34 cellular contexts compared by ENCODE assay signal in the genomic region with DNA sequence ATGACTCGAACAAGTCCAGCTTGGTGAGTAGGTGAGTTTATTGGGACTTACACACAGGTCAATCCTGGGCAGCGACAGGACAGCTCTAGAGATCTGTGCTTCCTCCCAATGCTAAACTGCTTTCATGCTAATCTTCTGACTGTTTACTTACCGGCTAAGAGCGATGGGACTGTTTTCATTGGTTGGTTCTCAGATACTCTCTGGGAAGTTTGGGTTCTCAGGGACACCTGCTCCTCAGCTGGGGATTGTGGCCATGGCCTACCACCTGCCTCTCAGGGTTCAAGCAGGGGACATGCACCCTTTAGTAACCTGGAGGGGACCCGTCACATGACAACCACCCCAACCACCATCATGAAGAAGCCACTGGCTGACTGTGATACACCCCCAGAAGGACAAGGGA. TPM values are rescaled to one million over a fixed set of nuclear protein-coding genes. Genes with fewer than 3 reads are reported as not detected.
DNase-seq lines count a peak whose midpoint lies in the region; ATAC-seq, FAIRE-seq and TF ChIP-seq lines count a peak whose summit lies in the region.
"Had no signal": no experiment of that assay in that cellular context is flagged by ENCODE, and none has a peak within 500 bp of the region (broad histone marks: within the 10 kb centered on the region; RNA-seq: fewer than 3 reads in every experiment).

No MANE protein-coding gene starts in this region.

- DNase-seq in NCI-H82 (lab: John Stamatoyannopoulos, UW) (peak; percentile 31), NCI-H82 treated with DMSO at 0.1 percent for 48 hours (lab: John Stamatoyannopoulos, UW; ENCODE audit: unreplicated experiment) (no peak), M059J (ENCODE audit: low read depth) (peak; percentile 21), bronchial epithelial cell (ENCODE audit: low read depth) (no peak), progenitor cell of endocrine pancreas (ENCODE audit: low spot score, unreplicated experiment) (no peak), HK-2 (ENCODE audit: unreplicated experiment) (no peak), SKM-1 treated with dmso at 0.1 percent for 144 hours (lab: John Stamatoyannopoulos, UW; ENCODE audit: unreplicated experiment) (no peak)
- DNase-seq: 8988T; ACHN; BE2C; CD8-positive, alpha-beta memory T cell; DMS 273 treated with DMSO at 0.1 percent for 48 hours; DMS79; EL; GDM1; HFFc6; IMR-90; KG1; NCI-H1048; NCI-H1417; NCI-H1694 treated with DMSO at 0.1 percent for 48 hours; NCI-H2081; NCI-H2171 treated with DMSO at 0.1 percent for 48 hours; NCI-H345; NCI-H524 treated with DMSO at 0.1 percent for 48 hours; NCI-H774; Right ventricle myocardium superior; RPMI8226 had no signal

- peak overlapping the region; percentile 22 for H3K27ac Mint-ChIP-seq in progenitor cell of endocrine pancreas
- H3K27ac Mint-ChIP-seq: GM23338, HFFc6 had no signal

- H3K27me3 Mint-ChIP-seq in progenitor cell of endocrine pancreas = no peaks in the 10 kb centered on the region
- H3K27me3 Mint-ChIP-seq: CD8-positive, alpha-beta memory T cell had no signal

- H3K4me3 ChIP-seq in bronchial epithelial cell (ENCODE audit: low read depth, low read length) = no peak overlapping the region
- H3K4me3 ChIP-seq: GM12878, GM23338, HAP-1, SJSA1 had no signal

- H3K4me1 Mint-ChIP-seq in progenitor cell of endocrine pancreas (ENCODE audit: low read depth) = peaks cover 20% of the 10 kb centered on the region

- no peak overlapping the region for H3K4me3 Mint-ChIP-seq in progenitor cell of endocrine pancreas (ENCODE audit: low read depth)
- H3K4me3 Mint-ChIP-seq: CD14-positive monocyte; CD8-positive, alpha-beta memory T cell; GM23338; HFFc6 had no signal

- peaks cover 3% of the 10 kb centered on the region for H3K36me3 Mint-ChIP-seq in progenitor cell of endocrine pancreas (ENCODE audit: insufficient read depth)

- H3K36me3 ChIP-seq in bronchial epithelial cell (ENCODE audit: control insufficient read depth, insufficient read depth, low read length) = no peaks in the 10 kb centered on the region
- H3K36me3 ChIP-seq: BE2C, HAP-1 had no signal

- no peaks in the 10 kb centered on the region for H3K9me3 Mint-ChIP-seq in progenitor cell of endocrine pancreas (ENCODE audit: low read depth)
- H3K9me3 Mint-ChIP-seq: CD14-positive monocyte; CD8-positive, alpha-beta memory T cell; GM23338; HFFc6 had no signal

- H3K27me3 ChIP-seq in bronchial epithelial cell (ENCODE audit: control insufficient read depth, insufficient read depth, low read length) = no peaks in the 10 kb centered on the region
- H3K27me3 ChIP-seq: BE2C, SJSA1 had no signal

- no peak for TF ChIP-seq CTCF in bronchial epithelial cell (IDR thresholded peaks at IDR 0.05; ENCODE audit: insufficient read depth, low read length, severe bottlenecking)
- TF ChIP-seq CTCF in progenitor cell of endocrine pancreas (IDR thresholded peaks at IDR 0.05; ENCODE audit: unreplicated experiment) = no peak

- FAIRE-seq in bronchial epithelial cell (lab: Jason Lieb, UNC) = peak; percentile 92
- FAIRE-seq: GM12878 had no signal

- ATAC-seq in HG03108 (IDR thresholded peaks at IDR 0.05; ENCODE audit: unreplicated experiment) = no peak
- ATAC-seq: GM12878, GM23338 had no signal

RNA-seq across cellular contexts. Expression of gene APOL2, which starts 13.1 kb away (rescaled TPM):
- total RNA-seq in M059J (2014; rRNA removed; shearing (Covaris generic)) = 45.6 and 64.3 TPM in 2 replicates
- total RNA-seq in bronchial epithelial cell (7.1 and 13.4 TPM in 2 replicates), progenitor cell of endocrine pancreas (18.8 and 19.3 TPM in 2 replicates)

RNA-seq across cellular contexts. Expression of gene APOL4, which starts 24.6 kb away (rescaled TPM):
- 0.10 TPM in 1 of 2 replicates, not detected in the other for total RNA-seq in M059J (2014; rRNA removed; shearing (Covaris generic))
- total RNA-seq in bronchial epithelial cell (under 0.01 and 0.77 TPM in 2 replicates), progenitor cell of endocrine pancreas (not detected in 2 replicates)
- total RNA-seq: GM12878, GM23338, HFFc6, IMR-90 had no signal

RNA-seq across cellular contexts. Expression of gene APOL1, which starts 26.7 kb away (rescaled TPM):
- total RNA-seq in M059J (2014; rRNA removed; shearing (Covaris generic)) = 24.0 and 31.5 TPM in 2 replicates
- total RNA-seq in bronchial epithelial cell (1.8 and 3.1 TPM in 2 replicates), progenitor cell of endocrine pancreas (0.12 TPM in 1 of 2 replicates, not detected in the other)
- total RNA-seq: GM23338 had no signal

Comparison
In these comparisons a context has a peak if more than half of its experiments do, and no peak if none do; other contexts are left out.
1. DNase-seq: peak in NCI-H82 (single experiment) and M059J (single experiment); none in NCI-H82 treated with DMSO at 0.1 percent for 48 hours (single experiment), bronchial epithelial cell (single experiment), progenitor cell of endocrine pancreas (single experiment), HK-2 (single experiment) and SKM-1 treated with dmso at 0.1 percent for 144 hours (single experiment).